Comparison of ENCODE assay signal across 9 cellular contexts in the genomic region with DNA sequence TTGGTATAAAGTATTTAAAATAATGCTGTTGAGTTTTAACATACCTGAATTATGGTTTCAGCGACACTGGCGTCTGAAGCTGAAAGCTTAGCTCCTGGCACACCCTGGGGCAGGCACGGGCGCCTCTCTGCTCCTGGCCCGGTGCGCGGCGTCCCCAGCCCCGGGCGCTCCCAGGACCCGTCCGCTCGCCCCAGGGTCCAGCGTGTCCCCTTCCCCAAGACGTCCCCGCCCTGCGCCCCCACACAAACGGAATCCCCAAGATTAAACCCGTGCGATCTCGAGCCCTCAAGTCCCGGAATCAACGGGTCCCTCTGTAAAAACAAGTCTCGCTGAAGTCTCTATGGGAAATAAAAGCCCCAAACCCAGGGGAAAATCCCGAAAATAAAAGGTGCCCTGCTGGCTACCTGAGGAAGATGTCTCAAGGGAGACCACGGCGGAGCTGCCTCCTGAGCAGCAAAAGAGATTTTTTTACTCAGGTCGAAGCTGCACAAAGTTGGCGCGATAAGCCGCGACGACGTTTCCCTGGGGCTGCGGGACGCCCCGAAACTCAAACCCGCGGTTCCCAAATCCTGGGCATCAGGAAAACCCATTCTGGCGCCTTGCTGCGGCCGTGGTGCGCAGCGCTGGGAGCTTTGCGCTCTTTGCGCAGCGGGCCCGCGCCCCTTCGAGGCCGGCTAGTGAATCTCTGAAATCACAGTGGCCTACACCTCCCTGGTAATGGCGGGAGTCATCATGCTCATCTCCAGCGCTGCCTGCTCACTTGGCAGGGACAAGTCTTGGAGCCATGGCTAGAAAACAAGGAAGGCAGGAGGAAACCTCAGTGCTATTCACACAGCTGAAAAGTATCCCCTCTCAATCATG. TPM values are rescaled to one million over a fixed set of nuclear protein-coding genes. Genes with fewer than 3 reads are reported as not detected.
A peak's percentile ranks its signal among the peaks of the same experiment; 100 is the strongest.
DNase-seq lines count a peak whose midpoint lies in the region; ATAC-seq and TF ChIP-seq lines count a peak whose summit lies in the region.
"Had no signal": no experiment of that assay in that cellular context is flagged by ENCODE, and none has a peak within 500 bp of the region (broad histone marks: within the 10 kb centered on the region; RNA-seq: fewer than 3 reads in every experiment).

No MANE protein-coding gene starts in this region.

- POLR2A ChIA-PET in SK-N-SH (lab: Yijun Ruan, JAX), result no interaction called here

- H3K27me3 ChIP-seq in heart right ventricle, result peaks cover 0 to 80% (median 54%) of the 10 kb centered on the region in 7 donors
- H3K27me3 ChIP-seq in right atrium auricular region, result no peaks in the 10 kb centered on the region
- H3K27me3 ChIP-seq in SK-N-SH (ENCODE audit: insufficient read depth), result peaks cover 26% of the 10 kb centered on the region; the same call in 1 of the 2 replicates
- H3K27me3 ChIP-seq in sigmoid colon, result peaks cover 0 to 26% (median 11%) of the 10 kb centered on the region in 3 donors

- intact Hi-C loops in heart right ventricle (cut with DNase I) (no loop called here), head of caudate nucleus (cut with DNase I) (loop anchor here (2.0 kb wide), 1 partner anchor 68 kb away; a partner anchor contains a TSS), sigmoid colon (cut with DNase I) (no loop called here)

- no peaks in the 10 kb centered on the region for H3K36me3 ChIP-seq in heart right ventricle
- no peaks in the 10 kb centered on the region for H3K36me3 ChIP-seq in right atrium auricular region
- no peaks in the 10 kb centered on the region for H3K36me3 ChIP-seq in SK-N-SH (replicated peaks in 1 of 2; ENCODE audit: control insufficient read depth in 1 of 2, insufficient read depth in 2 of 2, low read length in 1 of 2)
- H3K36me3 ChIP-seq in sigmoid colon, result no peaks in the 10 kb centered on the region

- H3K27ac ChIP-seq in heart right ventricle, result no peak overlapping the region
- no peak overlapping the region for H3K27ac ChIP-seq in right atrium auricular region
- H3K27ac ChIP-seq in SK-N-SH (ENCODE audit: low read depth in 2 of 2, low read length in 1 of 2), result no peak overlapping the region
- no peak overlapping the region for H3K27ac ChIP-seq in sigmoid colon

- CTCF ChIA-PET in SK-N-SH (lab: Yijun Ruan, JAX), result interaction anchor here (0.6 to 1.8 kb wide), 4 partner anchors 10 to 84 kb away, joined by 3 to 5 read pairs (median 4); no protein-coding TSS in a partner anchor

- H3K4me1 ChIP-seq in heart right ventricle (peaks cover 0 to 14% (median 9%) of the 10 kb centered on the region in 9 donors), right atrium auricular region (peaks cover 0 to 9% of the 10 kb centered on the region in 2 donors), SK-N-SH (ENCODE audit: control insufficient read depth in 1 of 2, insufficient read depth in 2 of 2, low read depth in 1 of 2, low read length in 1 of 2) (no peaks in the 10 kb centered on the region), sigmoid colon (peaks cover 0 to 12% (median 11%) of the 10 kb centered on the region in 4 donors)

- H3K9me2 ChIP-seq in SK-N-SH, result no peaks in the 10 kb centered on the region

- H3K4me3 ChIP-seq in heart right ventricle (peak overlapping the region; percentile 4 to 36 (median 26)), right atrium auricular region (peak overlapping the region in 1 of 2 donors; percentile 38), SK-N-SH (ENCODE audit: low read depth in 2 of 2, low read length in 1 of 2) (0 out of 4 replicates have a peak overlapping the region, but pooled peaks of 1 of the 2 experiments have one; percentile 29), sigmoid colon (peak overlapping the region; percentile 5 to 46 (median 35))

- no peak for TF ChIP-seq POLR2A in sigmoid colon (IDR thresholded peaks at IDR 0.05)

- H3K9me3 ChIP-seq in heart right ventricle (no peaks in the 10 kb centered on the region), right atrium auricular region (no peaks in the 10 kb centered on the region), SK-N-SH (no peaks in the 10 kb centered on the region), sigmoid colon (no peaks in the 10 kb centered on the region)

- DNase-seq in heart right ventricle (no peak), right atrium auricular region (ENCODE audit: low spot score) (no peak), SK-N-SH (peak; percentile 21), head of caudate nucleus (peak in 41 of 42 donors; percentile 23 to 82 (median 57)), sigmoid colon (no peak), GM19240 (ENCODE audit: insufficient read length, low spot score) (no peak), NCI-H2081 treated with DMSO at 0.1 percent for 48 hours (lab: John Stamatoyannopoulos, UW) (no peak)

- TF ChIP-seq RAD21 in SK-N-SH (IDR thresholded peaks at IDR 0.05; ENCODE audit: low read length), result no peak

- H3K4me2 ChIP-seq in SK-N-SH, result peak overlapping the region; percentile 55

- TF ChIP-seq EP300 in SK-N-SH (IDR thresholded peaks at IDR 0.05; ENCODE audit: borderline replicate concordance in 1 of 2, low read depth in 1 of 2, low read length in 1 of 2) (no peak), sigmoid colon (IDR thresholded peaks at IDR 0.05) (no peak)

- ATAC-seq in heart right ventricle (peak in 1 of 8 donors; percentile 44), GM21737 (IDR thresholded peaks at IDR 0.05; ENCODE audit: unreplicated experiment) (no peak)

- H3K9ac ChIP-seq in SK-N-SH, result no peak overlapping the region

- 2% methylated on average over 53 of the region's 53 CpGs for WGBS in heart right ventricle, 2 donors
- WGBS in SK-N-SH (ENCODE audit: low lambda C conversion rate), result 3% methylated on average over 19 of the region's 53 CpGs
- 3 to 6% methylated on average over 53 of the region's 53 CpGs for WGBS in sigmoid colon, 2 donors

- peak overlapping the region; percentile 29; the same call in 1 of the 2 replicates for H2AFZ ChIP-seq in SK-N-SH (ENCODE audit: low read depth)

- H3K79me2 ChIP-seq in SK-N-SH (ENCODE audit: insufficient read depth), result no peaks in the 10 kb centered on the region

- TF ChIP-seq CTCF in heart right ventricle (IDR thresholded peaks at IDR 0.05) (no peak), right atrium auricular region (IDR thresholded peaks at IDR 0.05) (no peak), SK-N-SH (IDR thresholded peaks at IDR 0.05) (no peak), sigmoid colon (IDR thresholded peaks at IDR 0.05) (no peak)

- no peaks in the 10 kb centered on the region for H3F3A ChIP-seq in SK-N-SH (replicated peaks; ENCODE audit: insufficient read depth)

- no peaks in the 10 kb centered on the region for H4K20me1 ChIP-seq in SK-N-SH (ENCODE audit: insufficient read depth)

TF ChIP-seq in SK-N-SH, 30 proteins besides CTCF, POLR2A, EP300 and RAD21 (continues in another document):
- TF ChIP-seq, protein P1, sequence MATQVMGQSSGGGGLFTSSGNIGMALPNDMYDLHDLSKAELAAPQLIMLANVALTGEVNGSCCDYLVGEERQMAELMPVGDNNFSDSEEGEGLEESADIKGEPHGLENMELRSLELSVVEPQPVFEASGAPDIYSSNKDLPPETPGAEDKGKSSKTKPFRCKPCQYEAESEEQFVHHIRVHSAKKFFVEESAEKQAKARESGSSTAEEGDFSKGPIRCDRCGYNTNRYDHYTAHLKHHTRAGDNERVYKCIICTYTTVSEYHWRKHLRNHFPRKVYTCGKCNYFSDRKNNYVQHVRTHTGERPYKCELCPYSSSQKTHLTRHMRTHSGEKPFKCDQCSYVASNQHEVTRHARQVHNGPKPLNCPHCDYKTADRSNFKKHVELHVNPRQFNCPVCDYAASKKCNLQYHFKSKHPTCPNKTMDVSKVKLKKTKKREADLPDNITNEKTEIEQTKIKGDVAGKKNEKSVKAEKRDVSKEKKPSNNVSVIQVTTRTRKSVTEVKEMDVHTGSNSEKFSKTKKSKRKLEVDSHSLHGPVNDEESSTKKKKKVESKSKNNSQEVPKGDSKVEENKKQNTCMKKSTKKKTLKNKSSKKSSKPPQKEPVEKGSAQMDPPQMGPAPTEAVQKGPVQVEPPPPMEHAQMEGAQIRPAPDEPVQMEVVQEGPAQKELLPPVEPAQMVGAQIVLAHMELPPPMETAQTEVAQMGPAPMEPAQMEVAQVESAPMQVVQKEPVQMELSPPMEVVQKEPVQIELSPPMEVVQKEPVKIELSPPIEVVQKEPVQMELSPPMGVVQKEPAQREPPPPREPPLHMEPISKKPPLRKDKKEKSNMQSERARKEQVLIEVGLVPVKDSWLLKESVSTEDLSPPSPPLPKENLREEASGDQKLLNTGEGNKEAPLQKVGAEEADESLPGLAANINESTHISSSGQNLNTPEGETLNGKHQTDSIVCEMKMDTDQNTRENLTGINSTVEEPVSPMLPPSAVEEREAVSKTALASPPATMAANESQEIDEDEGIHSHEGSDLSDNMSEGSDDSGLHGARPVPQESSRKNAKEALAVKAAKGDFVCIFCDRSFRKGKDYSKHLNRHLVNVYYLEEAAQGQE (IDR thresholded peaks at IDR 0.05; ENCODE audit: low read depth, low read length), result no peak

RNA-seq across cellular contexts. Expression of a gene that starts 6.3 kb away (rescaled TPM):
- not detected for total RNA-seq in heart right ventricle
- polyA plus RNA-seq in heart right ventricle, result not detected
- not detected for total RNA-seq in right atrium auricular region
- polyA plus RNA-seq in SK-N-SH (2012; rRNA removed), result not detected in 2 replicates
- polyA plus RNA-seq in SK-N-SH (2012; cell fraction: cytosol; rRNA removed), result not detected in 2 replicates
- not detected in 2 replicates for polyA plus RNA-seq in SK-N-SH (2012; cell fraction: nucleus; rRNA removed)
- not detected for total RNA-seq in sigmoid colon
- not detected for polyA plus RNA-seq in sigmoid colon
- total RNA-seq: activated CD8-positive, alpha-beta memory T cell treated with anti-CD3 and anti-CD28 coated beads for 36 hours had no signal

RNA-seq across cellular contexts. Expression of a gene that starts 17.4 kb away (rescaled TPM):
- not detected for total RNA-seq in heart right ventricle
- polyA plus RNA-seq in heart right ventricle, result not detected
- total RNA-seq in right atrium auricular region, result not detected
- not detected in 2 replicates for polyA plus RNA-seq in SK-N-SH (2012; rRNA removed)
- polyA plus RNA-seq in SK-N-SH (2012; cell fraction: cytosol; rRNA removed), result not detected in 2 replicates
- polyA plus RNA-seq in SK-N-SH (2012; cell fraction: nucleus; rRNA removed), result not detected in 2 replicates
- under 1 TPM in 1 of 4 donors, not detected in 3; 0.33 TPM for total RNA-seq in sigmoid colon
- under 1 TPM in 1 of 3 donors, not detected in 2; 0.06 TPM for polyA plus RNA-seq in sigmoid colon
- total RNA-seq: activated CD8-positive, alpha-beta memory T cell treated with anti-CD3 and anti-CD28 coated beads for 36 hours had no signal

RNA-seq across cellular contexts. Expression of a gene that starts 34.8 kb away (rescaled TPM):
- total RNA-seq in heart right ventricle, result not detected
- not detected for polyA plus RNA-seq in heart right ventricle
- not detected for total RNA-seq in right atrium auricular region
- not detected in 2 replicates for polyA plus RNA-seq in SK-N-SH (2012; rRNA removed)
- not detected in 2 replicates for polyA plus RNA-seq in SK-N-SH (2012; cell fraction: cytosol; rRNA removed)
- not detected in 2 replicates for polyA plus RNA-seq in SK-N-SH (2012; cell fraction: nucleus; rRNA removed)
- total RNA-seq in sigmoid colon, result not detected
- polyA plus RNA-seq in sigmoid colon, result not detected
- total RNA-seq: activated CD8-positive, alpha-beta memory T cell treated with anti-CD3 and anti-CD28 coated beads for 36 hours had no signal

RNA-seq across cellular contexts. Expression of a gene that starts 37.6 kb away (rescaled TPM):
- total RNA-seq in heart right ventricle (not detected), right atrium auricular region (not detected), sigmoid colon (not detected)
- polyA plus RNA-seq in heart right ventricle (not detected), SK-N-SH (2012; rRNA removed) (not detected in 2 replicates), sigmoid colon (under 1 TPM in 1 of 3 donors, not detected in 2; 0.09 TPM)
- not detected in 2 replicates for polyA plus RNA-seq in SK-N-SH (2012; cell fraction: cytosol; rRNA removed)
- polyA plus RNA-seq in SK-N-SH (2012; cell fraction: nucleus; rRNA removed), result not detected in 2 replicates
- total RNA-seq: activated CD8-positive, alpha-beta memory T cell treated with anti-CD3 and anti-CD28 coated beads for 36 hours had no signal

RNA-seq across cellular contexts. Expression of a gene that starts 51.9 kb away (rescaled TPM):
- total RNA-seq in heart right ventricle, result not detected
- not detected for polyA plus RNA-seq in heart right ventricle
- not detected for total RNA-seq in right atrium auricular region
- not detected in 2 replicates for polyA plus RNA-seq in SK-N-SH (2012; rRNA removed)
- not detected in 2 replicates for polyA plus RNA-seq in SK-N-SH (2012; cell fraction: cytosol; rRNA removed)
- not detected in 2 replicates for polyA plus RNA-seq in SK-N-SH (2012; cell fraction: nucleus; rRNA removed)
- not detected for total RNA-seq in sigmoid colon
- not detected for polyA plus RNA-seq in sigmoid colon
- total RNA-seq: activated CD8-positive, alpha-beta memory T cell treated with anti-CD3 and anti-CD28 coated beads for 36 hours had no signal

Comparison
In these comparisons a context has a peak if more than half of its experiments do, and no peak if none do; other contexts are left out.
1. DNase-seq: peak in SK-N-SH (single experiment) and head of caudate nucleus (41 of 42); none in heart right ventricle (0 of 2), right atrium auricular region (single experiment), sigmoid colon (single experiment), GM19240 (single experiment) and NCI-H2081 treated with DMSO at 0.1 percent for 48 hours (single experiment).